In the genomic region with DNA sequence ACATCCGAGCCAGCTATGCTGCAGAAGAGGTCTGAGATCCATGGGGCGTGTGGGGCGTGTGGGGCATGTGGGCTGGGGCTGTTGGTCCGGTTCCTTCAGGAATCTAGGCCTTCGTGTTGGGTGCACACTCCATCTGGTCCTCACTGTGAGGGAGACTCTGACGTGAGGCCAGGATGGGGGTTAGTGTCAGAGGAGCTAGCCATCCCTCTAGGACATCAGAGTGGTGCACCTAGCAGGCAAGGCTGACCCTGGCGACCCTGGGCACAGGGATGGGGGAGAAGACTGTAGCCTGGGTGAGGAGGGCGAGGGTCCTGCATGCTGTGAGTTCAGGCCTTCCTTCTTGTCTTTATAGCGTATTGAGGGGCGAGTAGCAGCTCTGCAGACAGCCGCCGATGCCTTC, we compare ENCODE assay signal across 29 cellular contexts. TPM values are rescaled to one million over a fixed set of nuclear protein-coding genes. Genes with fewer than 3 reads are reported as not detected.
"Had no signal": no experiment of that assay in that cellular context is flagged by ENCODE, and none has a peak within 500 bp of the region (broad histone marks: within the 10 kb centered on the region; RNA-seq: fewer than 3 reads in every experiment).

No MANE protein-coding gene starts in this region.

- H3K27me3 Mint-ChIP-seq: activated naive CD4-positive, alpha-beta T cell treated with anti-CD3 and anti-CD28 coated beads, Interleukin-2, amount 10 ng/mL, durations not matched to agents 7 days and 5 days; dendritic cell treated with granulocyte-macrophage colony-stimulating factor and Interleukin-4, amounts not matched to agents 40 ng/mL and 50 ng/mL, for 4 days; T-cell had no signal

- DNase-seq: activated CD4-positive, alpha-beta T cell treated with anti-CD3 and anti-CD28 coated beads for 4 hours; activated CD4-positive, alpha-beta T cell treated with anti-CD3 and anti-CD28 coated beads, Interleukin-2, amount 50 U/mL, for 4 hours; activated CD4-positive, CD25-positive, alpha-beta regulatory T cell; activated gamma-delta T cell; activated naive CD4-positive, alpha-beta T cell treated with anti-CD3 and anti-CD28 coated beads, Interleukin-2, amount 10 ng/mL, durations not matched to agents 7 days and 5 days; central memory CD4-positive, alpha-beta T cell; foreskin melanocyte; heart right ventricle; kidney glomerular epithelial cell; lower lobe of right lung; mesenchymal stem cell; nephron progenitor cell; pancreas; retina; stimulated activated CD4-positive, alpha-beta T cell treated with anti-CD3 and anti-CD28 coated beads, Interleukin-12 subunit alpha, Interleukin-12 subunit beta, amount 100 ng/mL, for 4 hours; stimulated activated CD4-positive, alpha-beta T cell treated with anti-CD3 and anti-CD28 coated beads, Interleukin-4, amount 100 ng/mL, for 1 hour; stomach; thyroid gland; upper lobe of right lung had no signal

- H3K27me3 ChIP-seq: breast epithelium, esophagus muscularis mucosa, heart right ventricle, pancreas, stomach, thyroid gland, upper lobe of right lung had no signal

- H3K36me3 ChIP-seq: breast epithelium had no signal

- H3K4me3 ChIP-seq: breast epithelium, esophagus muscularis mucosa, heart right ventricle, lower lobe of right lung, pancreas, prostate gland, skin epidermis, stomach, thyroid gland, upper lobe of right lung had no signal

- H3K9me3 Mint-ChIP-seq: activated naive CD4-positive, alpha-beta T cell treated with anti-CD3 and anti-CD28 coated beads, Interleukin-2, amount 10 ng/mL, durations not matched to agents 7 days and 5 days; dendritic cell treated with granulocyte-macrophage colony-stimulating factor and Interleukin-4, amounts not matched to agents 40 ng/mL and 50 ng/mL, for 4 days; nephron progenitor cell; T-cell; T-helper 2 cell treated with Interferon-gamma antibody and Interleukin-4, amounts not matched to agents 5 μg/mL and 100 μg/mL, for 36 hours had no signal

- ATAC-seq: heart right ventricle, left lobe of liver, lower lobe of right lung, pancreas, sciatic nerve, upper lobe of right lung had no signal

- H3K4me1 ChIP-seq: breast epithelium, esophagus muscularis mucosa, lower lobe of right lung, pancreas, prostate gland, thyroid gland, upper lobe of right lung had no signal

- H3K27ac Mint-ChIP-seq: activated naive CD4-positive, alpha-beta T cell treated with anti-CD3 and anti-CD28 coated beads, Interleukin-2, amount 10 ng/mL, durations not matched to agents 7 days and 5 days; dendritic cell treated with granulocyte-macrophage colony-stimulating factor and Interleukin-4, amounts not matched to agents 40 ng/mL and 50 ng/mL, for 4 days; nephron progenitor cell; T-helper 2 cell treated with Interferon-gamma antibody and Interleukin-4, amounts not matched to agents 5 μg/mL and 100 μg/mL, for 36 hours had no signal

- H3K9me3 ChIP-seq: breast epithelium, esophagus muscularis mucosa, heart right ventricle, lower lobe of right lung, pancreas, prostate gland, stomach, thyroid gland, upper lobe of right lung had no signal

- H3K4me3 Mint-ChIP-seq: activated naive CD4-positive, alpha-beta T cell treated with anti-CD3 and anti-CD28 coated beads, Interleukin-2, amount 10 ng/mL, durations not matched to agents 7 days and 5 days; dendritic cell treated with granulocyte-macrophage colony-stimulating factor and Interleukin-4, amounts not matched to agents 40 ng/mL and 50 ng/mL, for 4 days; nephron progenitor cell; T-helper 2 cell treated with Interferon-gamma antibody and Interleukin-4, amounts not matched to agents 5 μg/mL and 100 μg/mL, for 36 hours had no signal

RNA-seq across cellular contexts. Expression of gene TMEM239, which starts 48.5 kb away (rescaled TPM):
- total RNA-seq: esophagus muscularis mucosa, glomerular endothelial cell, heart right ventricle, left lobe of liver, lower lobe of right lung, pancreas, prostate gland, sciatic nerve, T-cell, thyroid gland, upper lobe of right lung had no signal
- polyA plus RNA-seq: heart right ventricle, pancreas, stomach had no signal

RNA-seq across cellular contexts. Expression of gene C20orf141, which starts 49.8 kb away (rescaled TPM):
- total RNA-seq: breast epithelium, esophagus muscularis mucosa, glomerular endothelial cell, heart right ventricle, left lobe of liver, lower lobe of right lung, pancreas, sciatic nerve, stomach, T-cell, thyroid gland, upper lobe of right lung had no signal
- polyA plus RNA-seq: heart right ventricle, stomach had no signal
